Comparison of ENCODE assay signal across 11 cellular contexts in the genomic region with DNA sequence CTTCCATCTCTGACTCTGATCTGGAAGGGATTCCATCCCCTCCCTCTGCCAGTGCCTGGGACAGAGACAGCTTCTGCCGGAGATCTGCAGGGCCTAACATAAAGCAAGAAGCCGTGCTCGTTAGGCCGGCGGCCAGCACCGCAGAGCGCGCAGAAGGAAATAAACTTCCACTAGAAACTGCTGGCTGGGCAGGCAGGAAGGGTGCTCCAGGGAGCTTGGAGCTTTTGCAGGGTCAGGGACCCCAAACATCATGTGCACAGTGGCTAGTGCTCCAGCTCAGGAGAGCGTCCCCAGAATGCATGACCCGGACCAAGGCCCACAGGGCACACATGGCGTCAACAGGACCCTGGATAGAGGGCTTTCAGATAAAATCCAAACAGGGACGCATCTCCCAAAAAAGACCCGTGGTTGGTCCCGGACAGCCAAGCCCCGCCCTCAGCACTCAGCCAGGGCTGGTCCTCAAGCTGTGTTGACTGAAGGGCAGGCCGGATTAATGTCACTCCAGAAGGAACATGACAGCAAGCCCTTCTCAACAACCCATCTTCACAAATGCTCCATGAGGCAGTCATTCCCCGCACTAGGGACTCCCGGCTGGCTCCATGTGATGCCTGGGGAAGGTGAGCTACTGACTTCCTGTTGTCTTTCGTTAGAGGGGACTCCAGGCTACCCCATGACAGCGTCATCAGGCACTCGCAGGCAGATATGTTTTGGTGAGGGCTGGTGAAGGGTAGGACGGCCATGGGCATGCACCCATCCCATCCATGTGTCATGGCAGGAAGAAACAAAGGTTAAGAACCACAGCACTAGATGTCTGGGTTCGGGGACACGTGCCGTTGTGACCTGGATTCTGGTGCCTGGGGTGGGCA.
A peak's percentile ranks its signal among the peaks of the same experiment; 100 is the strongest.
DNase-seq lines count a peak whose midpoint lies in the region; ATAC-seq and TF ChIP-seq lines count a peak whose summit lies in the region.
"Had no signal": no experiment of that assay in that cellular context is flagged by ENCODE, and none has a peak within 500 bp of the region (broad histone marks: within the 10 kb centered on the region; RNA-seq: fewer than 3 reads in every experiment).

No MANE protein-coding gene starts in this region.

- H3K27ac ChIP-seq in caudate nucleus (ENCODE audit: low read depth, low read length) = peak overlapping the region; percentile 72
- no peak overlapping the region for H3K27ac ChIP-seq in right lobe of liver
- peak overlapping the region; percentile 4 for H3K27ac ChIP-seq in suprapubic skin

- WGBS in right lobe of liver (ENCODE audit: insufficient coverage, low coverage, low lambda C conversion rate, missing lambda C conversion rate) = 83% methylated on average over 11 of the region's 25 CpGs
- 77% methylated on average over 13 of the region's 25 CpGs for WGBS in suprapubic skin

- intact Hi-C loops in right lobe of liver (cut with DNase I) = no loop called here

- H3K27me3 ChIP-seq in right lobe of liver = no peaks in the 10 kb centered on the region
- H3K27me3 ChIP-seq in suprapubic skin = no peaks in the 10 kb centered on the region

- peak; percentile 32 to 47 (median 38) for ATAC-seq in right lobe of liver
- ATAC-seq in GM21786 (IDR thresholded peaks at IDR 0.05; ENCODE audit: unreplicated experiment) = no peak

- TF ChIP-seq CTCF in right lobe of liver (IDR thresholded peaks at IDR 0.05) (no peak), suprapubic skin (IDR thresholded peaks at IDR 0.05) (no peak)

- no peak for TF ChIP-seq EP300 in suprapubic skin (IDR thresholded peaks at IDR 0.05)

- H3K36me3 ChIP-seq in right lobe of liver = no peaks in the 10 kb centered on the region
- no peaks in the 10 kb centered on the region for H3K36me3 ChIP-seq in suprapubic skin

- H3K4me1 ChIP-seq in right lobe of liver (no peaks in the 10 kb centered on the region), suprapubic skin (peaks cover 63% of the 10 kb centered on the region)

- no peak for TF ChIP-seq POLR2A in right lobe of liver (IDR thresholded peaks at IDR 0.05)
- no peak for TF ChIP-seq POLR2A in suprapubic skin (IDR thresholded peaks at IDR 0.05)

- H3K4me3 ChIP-seq in right lobe of liver = no peak overlapping the region
- H3K4me3 ChIP-seq in suprapubic skin = no peak overlapping the region
- H3K4me3 ChIP-seq: skin epidermis had no signal

- H3K9me3 ChIP-seq in right lobe of liver (no peaks in the 10 kb centered on the region), suprapubic skin (no peaks in the 10 kb centered on the region)

- DNase-seq in NCI-H1092 treated with DMSO at 0.1 percent for 48 hours (lab: John Stamatoyannopoulos, UW) (peak; percentile 32), NCI-H1092 (lab: John Stamatoyannopoulos, UW) (no peak), caudate nucleus (lab: John Stamatoyannopoulos, UW) (no peak), right lobe of liver (no peak), suprapubic skin (ENCODE audit: low spot score in 2 of 2) (no peak), NCI-H774 (lab: John Stamatoyannopoulos, UW) (no peak), NCI-H748 (lab: John Stamatoyannopoulos, UW; ENCODE audit: unreplicated experiment) (no peak)
- DNase-seq: NCI-H2081, occipital lobe had no signal

Comparison
In these comparisons a context has a peak if more than half of its experiments do, and no peak if none do; other contexts are left out.
1. H3K27ac ChIP-seq: peak in caudate nucleus (single experiment) and suprapubic skin (single experiment); none in right lobe of liver (0 of 3).